In the genomic region with DNA sequence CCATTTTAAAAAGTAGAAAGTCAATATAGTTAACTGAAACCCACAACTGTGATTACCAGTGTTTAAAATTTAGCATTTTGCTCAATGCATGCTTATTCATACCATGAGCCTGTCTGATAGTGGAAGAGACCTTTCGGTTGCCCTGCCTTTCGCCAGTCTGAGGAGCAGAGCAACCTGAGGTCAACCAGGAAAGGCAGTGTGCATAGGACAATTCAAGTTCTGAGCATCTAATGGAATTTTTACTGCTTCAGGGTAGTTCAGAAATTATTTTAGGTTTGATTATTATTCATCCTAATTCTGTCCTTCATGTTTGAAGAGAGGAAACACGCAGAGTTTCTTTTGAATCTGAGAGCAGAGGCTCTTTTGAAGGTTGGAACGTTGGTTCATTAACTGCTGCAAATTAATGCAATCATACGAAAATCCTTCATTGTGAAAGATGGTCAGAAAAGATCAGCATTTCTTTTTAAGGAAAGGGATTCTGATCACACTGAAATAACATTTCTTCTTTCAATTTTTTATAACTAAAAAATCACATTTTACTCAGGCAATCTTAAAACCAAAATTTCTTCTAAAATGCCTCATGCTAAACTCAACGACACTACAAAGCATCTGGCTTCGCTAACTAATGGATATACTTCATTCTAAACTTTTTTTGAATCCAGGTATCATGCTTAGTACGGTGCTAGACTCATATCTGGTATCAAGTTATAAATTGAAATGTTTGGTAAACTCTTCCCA, we compare ENCODE assay signal across 10 cellular contexts.
DNase-seq lines count a peak whose midpoint lies in the region; ATAC-seq and TF ChIP-seq lines count a peak whose summit lies in the region.
"Had no signal": no experiment of that assay in that cellular context is flagged by ENCODE, and none has a peak within 500 bp of the region (broad histone marks: within the 10 kb centered on the region; RNA-seq: fewer than 3 reads in every experiment).

No MANE protein-coding gene starts in this region.

- peak overlapping the region; percentile 89 for H3K27ac Mint-ChIP-seq in activated CD4-positive, alpha-beta T cell treated with anti-CD3 and anti-CD28 coated beads, Interleukin-2, amount 10 ng/mL, durations not matched to agents 7 days and 5 days
- peak overlapping the region; percentile 86 for H3K27ac Mint-ChIP-seq in activated T-helper 2 cell treated with anti-CD3 and anti-CD28 coated beads, Interferon-gamma antibody, Interleukin-2, Interleukin-4, amounts not matched to agents 10 μg/mL and 5 μg/mL and 100 μg/mL, durations not matched to agents 14 hours and 24 hours and 36 hours
- H3K27ac Mint-ChIP-seq in memory B cell = no peak overlapping the region

- H3K27me3 ChIP-seq in thoracic aorta (replicated peaks; ENCODE audit: insufficient read depth) = no peaks in the 10 kb centered on the region
- H3K27me3 ChIP-seq: body of pancreas had no signal

- peaks cover 18% of the 10 kb centered on the region for H3K36me3 Mint-ChIP-seq in activated CD4-positive, alpha-beta T cell treated with anti-CD3 and anti-CD28 coated beads, Interleukin-2, amount 10 ng/mL, durations not matched to agents 7 days and 5 days (ENCODE audit: low read depth)
- no peaks in the 10 kb centered on the region for H3K36me3 Mint-ChIP-seq in activated T-helper 2 cell treated with anti-CD3 and anti-CD28 coated beads, Interferon-gamma antibody, Interleukin-2, Interleukin-4, amounts not matched to agents 10 μg/mL and 5 μg/mL and 100 μg/mL, durations not matched to agents 14 hours and 24 hours and 36 hours (ENCODE audit: low read depth)
- peaks cover 3% of the 10 kb centered on the region for H3K36me3 Mint-ChIP-seq in memory B cell

- CTCF ChIA-PET in activated CD4-positive, alpha-beta T cell treated with anti-CD3 and anti-CD28 coated beads, Interleukin-2, amount 10 ng/mL, durations not matched to agents 7 days and 5 days (lab: Charles Lee) = interaction anchor here (1.1 kb wide), 1 partner anchor 18 kb away, joined by 4 read pairs; no protein-coding TSS in a partner anchor

- TF ChIP-seq CTCF in thoracic aorta (IDR thresholded peaks at IDR 0.05) = no peak

- ATAC-seq in memory B cell (ENCODE audit: low read depth) (no peak), thoracic aorta (ENCODE audit: insufficient number of reproducible peaks, low FRiP score, low read depth) (no peak)

- POLR2A ChIA-PET in activated CD4-positive, alpha-beta T cell treated with anti-CD3 and anti-CD28 coated beads, Interleukin-2, amount 10 ng/mL, durations not matched to agents 7 days and 5 days (lab: Charles Lee) = no interaction called here

- TF ChIP-seq POLR2A in erythroblast (IDR thresholded peaks at IDR 0.05; ENCODE audit: low read length) = no peak

- H3K4me3 Mint-ChIP-seq in activated CD4-positive, alpha-beta T cell treated with anti-CD3 and anti-CD28 coated beads, Interleukin-2, amount 10 ng/mL, durations not matched to agents 7 days and 5 days = peak overlapping the region; percentile 68
- H3K4me3 Mint-ChIP-seq in activated T-helper 2 cell treated with anti-CD3 and anti-CD28 coated beads, Interferon-gamma antibody, Interleukin-2, Interleukin-4, amounts not matched to agents 10 μg/mL and 5 μg/mL and 100 μg/mL, durations not matched to agents 14 hours and 24 hours and 36 hours (ENCODE audit: low read depth) = peak overlapping the region; percentile 59
- peak overlapping the region; percentile 64 for H3K4me3 Mint-ChIP-seq in memory B cell

- H3K36me3 ChIP-seq in thoracic aorta = no peaks in the 10 kb centered on the region

- H3K9me3 ChIP-seq in thoracic aorta = no peaks in the 10 kb centered on the region
- H3K9me3 ChIP-seq: body of pancreas had no signal

- H3K27ac ChIP-seq in thoracic aorta = peak overlapping the region; percentile 14 to 26
- H3K27ac ChIP-seq: HL-60 had no signal

- peak overlapping the region; percentile 10 for H3K4me3 ChIP-seq in thoracic aorta
- H3K4me3 ChIP-seq: body of pancreas had no signal

- peaks cover 8% of the 10 kb centered on the region for H3K9me3 Mint-ChIP-seq in activated CD4-positive, alpha-beta T cell treated with anti-CD3 and anti-CD28 coated beads, Interleukin-2, amount 10 ng/mL, durations not matched to agents 7 days and 5 days
- H3K9me3 Mint-ChIP-seq in activated T-helper 2 cell treated with anti-CD3 and anti-CD28 coated beads, Interferon-gamma antibody, Interleukin-2, Interleukin-4, amounts not matched to agents 10 μg/mL and 5 μg/mL and 100 μg/mL, durations not matched to agents 14 hours and 24 hours and 36 hours = no peaks in the 10 kb centered on the region
- no peaks in the 10 kb centered on the region for H3K9me3 Mint-ChIP-seq in memory B cell

- no peaks in the 10 kb centered on the region for H3K27me3 Mint-ChIP-seq in activated CD4-positive, alpha-beta T cell treated with anti-CD3 and anti-CD28 coated beads, Interleukin-2, amount 10 ng/mL, durations not matched to agents 7 days and 5 days
- peaks cover 16% of the 10 kb centered on the region for H3K27me3 Mint-ChIP-seq in activated T-helper 2 cell treated with anti-CD3 and anti-CD28 coated beads, Interferon-gamma antibody, Interleukin-2, Interleukin-4, amounts not matched to agents 10 μg/mL and 5 μg/mL and 100 μg/mL, durations not matched to agents 14 hours and 24 hours and 36 hours (ENCODE audit: low read depth)
- peaks cover 5% of the 10 kb centered on the region for H3K27me3 Mint-ChIP-seq in memory B cell

- no peak for DNase-seq in activated CD4-positive, alpha-beta T cell treated with anti-CD3 and anti-CD28 coated beads, Interleukin-2, amount 10 ng/mL, durations not matched to agents 7 days and 5 days
- no peak for DNase-seq in activated CD4-positive, alpha-beta T cell treated with anti-CD3 and anti-CD28 coated beads, Interleukin-2, amount 50 U/mL, for 1 hour
- no peak for DNase-seq in activated T-helper 2 cell treated with anti-CD3 and anti-CD28 coated beads, Interferon-gamma antibody, Interleukin-2, Interleukin-4, amounts not matched to agents 10 μg/mL and 5 μg/mL and 100 μg/mL, durations not matched to agents 14 hours and 24 hours and 36 hours (ENCODE audit: low spot score)
- DNase-seq in memory B cell (ENCODE audit: low spot score in 2 of 2) (no peak), thoracic aorta (ENCODE audit: low spot score) (no peak), erythroblast (lab: John Stamatoyannopoulos, UW) (no peak), AG20443 (ENCODE audit: low spot score) (no peak), dedifferentiated amniotic fluid mesenchymal stem cell (ENCODE audit: extremely low spot score) (no peak)

- peaks cover 89% of the 10 kb centered on the region for H3K4me1 Mint-ChIP-seq in activated CD4-positive, alpha-beta T cell treated with anti-CD3 and anti-CD28 coated beads, Interleukin-2, amount 10 ng/mL, durations not matched to agents 7 days and 5 days
- H3K4me1 Mint-ChIP-seq in activated T-helper 2 cell treated with anti-CD3 and anti-CD28 coated beads, Interferon-gamma antibody, Interleukin-2, Interleukin-4, amounts not matched to agents 10 μg/mL and 5 μg/mL and 100 μg/mL, durations not matched to agents 14 hours and 24 hours and 36 hours (ENCODE audit: low read depth) = peaks cover 79% of the 10 kb centered on the region
- peaks cover 17% of the 10 kb centered on the region for H3K4me1 Mint-ChIP-seq in memory B cell

- peaks cover 24 to 35% of the 10 kb centered on the region in 2 donors for H3K4me1 ChIP-seq in thoracic aorta (ENCODE audit: control insufficient read depth in 1 of 2, low read depth in 2 of 2)
- H3K4me1 ChIP-seq: body of pancreas had no signal

- intact Hi-C loops in activated T-helper 2 cell treated with anti-CD3 and anti-CD28 coated beads, Interferon-gamma antibody, Interleukin-2, Interleukin-4, amounts not matched to agents 10 μg/mL and 5 μg/mL and 100 μg/mL, durations not matched to agents 14 hours and 24 hours and 36 hours (cut with micrococcal nuclease) = loop anchor here (1.0 to 10.0 kb wide), 10 partner anchors 62 to 1884 kb away; partner anchors contain the start of genes ARL5B, NSUN6 and PTER
